In the genomic region with DNA sequence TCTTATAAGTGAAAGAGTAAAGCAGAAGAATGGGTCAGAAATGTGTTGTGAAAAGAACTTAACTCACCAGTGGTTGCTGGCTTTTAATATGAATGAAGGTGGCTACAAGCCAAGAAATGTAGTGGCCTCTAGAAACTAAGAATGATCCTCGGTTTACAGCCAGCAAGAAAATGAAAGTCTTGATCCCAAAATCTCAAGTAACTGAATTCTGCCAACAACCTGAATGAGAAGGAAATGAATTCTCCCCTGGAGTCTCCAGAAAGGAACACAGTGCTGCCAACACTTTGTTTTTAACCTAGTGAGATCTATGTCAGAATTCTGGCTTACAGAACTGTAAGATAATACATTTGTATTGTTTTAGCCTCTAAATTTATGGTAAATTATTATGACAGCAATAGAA, we compare ENCODE assay signal across 16 cellular contexts.
DNase-seq lines count a peak whose midpoint lies in the region; TF ChIP-seq lines count a peak whose summit lies in the region.
"Had no signal": no experiment of that assay in that cellular context is flagged by ENCODE, and none has a peak within 500 bp of the region (broad histone marks: within the 10 kb centered on the region; RNA-seq: fewer than 3 reads in every experiment).

No MANE protein-coding gene starts in this region.

- intact Hi-C loops in ascending aorta (cut with DNase I): no loop called here

- no peaks in the 10 kb centered on the region for H4K20me1 ChIP-seq in SK-N-SH (ENCODE audit: insufficient read depth)

- H3K4me3 ChIP-seq in ascending aorta: no peak overlapping the region
- H3K4me3 ChIP-seq in SK-N-SH (ENCODE audit: low read depth in 2 of 2, low read length in 1 of 2): no peak overlapping the region
- H3K4me3 ChIP-seq: GM23338 had no signal

- H3K79me2 ChIP-seq in SK-N-SH (ENCODE audit: insufficient read depth): no peaks in the 10 kb centered on the region

- no peak overlapping the region for H3K9ac ChIP-seq in SK-N-SH

- H3F3A ChIP-seq in SK-N-SH (replicated peaks; ENCODE audit: insufficient read depth): no peaks in the 10 kb centered on the region

- no peak for DNase-seq in ascending aorta (ENCODE audit: low spot score in 2 of 2)
- DNase-seq in dermis blood vessel endothelial cell: peak; percentile 12
- DNase-seq in midbrain (lab: John Stamatoyannopoulos, UW): peak; percentile 0
- no peak for DNase-seq in SK-N-SH
- DNase-seq in ecto neural progenitor cell (ENCODE audit: low spot score): no peak
- DNase-seq in germinal center (ENCODE audit: low spot score): no peak
- DNase-seq: 8988T; C1 segment of cervical spinal cord; Calu3; CD4-positive, alpha-beta memory T cell; COR-L47; DMS53; DMS79 treated with DMSO at 0.1 percent for 48 hours; GF-D8; H9 had no signal

- H3K4me1 ChIP-seq in ascending aorta (no peaks in the 10 kb centered on the region), SK-N-SH (ENCODE audit: control insufficient read depth in 1 of 2, insufficient read depth in 2 of 2, low read depth in 1 of 2, low read length in 1 of 2) (no peaks in the 10 kb centered on the region)

- no peak for TF ChIP-seq RAD21 in SK-N-SH (IDR thresholded peaks at IDR 0.05; ENCODE audit: low read length)

- no peak for TF ChIP-seq CTCF in ascending aorta (IDR thresholded peaks at IDR 0.05)
- TF ChIP-seq CTCF in SK-N-SH (IDR thresholded peaks at IDR 0.05): no peak

- no peak overlapping the region for H2AFZ ChIP-seq in SK-N-SH (ENCODE audit: low read depth)
- H2AFZ ChIP-seq: GM23338 had no signal

- WGBS in SK-N-SH (ENCODE audit: low lambda C conversion rate): 6% methylated on average over 1 of the region's 1 CpG

- H3K9me2 ChIP-seq in SK-N-SH: 0 out of 2 replicates have a peak, but pooled peaks cover 6% of the 10 kb centered on the region

- H3K4me2 ChIP-seq in SK-N-SH: no peak overlapping the region
- H3K4me2 ChIP-seq: GM23338 had no signal

- H3K27me3 ChIP-seq in ascending aorta (no peaks in the 10 kb centered on the region), SK-N-SH (ENCODE audit: insufficient read depth) (no peaks in the 10 kb centered on the region)

- CTCF ChIA-PET in SK-N-SH (lab: Yijun Ruan, JAX): no interaction called here

- H3K9me3 ChIP-seq in ascending aorta (no peaks in the 10 kb centered on the region), SK-N-SH (no peaks in the 10 kb centered on the region; the same call in 1 of the 2 replicates)

- POLR2A ChIA-PET in SK-N-SH (lab: Yijun Ruan, JAX): no interaction called here

- H3K27ac ChIP-seq in ascending aorta: peak overlapping the region; percentile 19 to 46
- no peak overlapping the region for H3K27ac ChIP-seq in SK-N-SH (ENCODE audit: low read depth in 2 of 2, low read length in 1 of 2)

- H3K36me3 ChIP-seq in ascending aorta: no peaks in the 10 kb centered on the region
- H3K36me3 ChIP-seq in SK-N-SH (replicated peaks in 1 of 2; ENCODE audit: control insufficient read depth in 1 of 2, insufficient read depth in 2 of 2, low read length in 1 of 2): no peaks in the 10 kb centered on the region

- no peak for TF ChIP-seq EP300 in SK-N-SH (IDR thresholded peaks at IDR 0.05; ENCODE audit: borderline replicate concordance in 1 of 2, low read depth in 1 of 2, low read length in 1 of 2)

TF ChIP-seq in SK-N-SH, 30 proteins besides CTCF, POLR2A, EP300 and RAD21:
- TF ChIP-seq NFIC (IDR thresholded peaks at IDR 0.05; ENCODE audit: borderline replicate concordance) (no peak), SMC3 (IDR thresholded peaks at IDR 0.05; ENCODE audit: low read depth, low read length) (no peak), FOXJ3 (CRISPR knock-in tag; IDR thresholded peaks at IDR 0.05) (no peak), ELF1 (IDR thresholded peaks at IDR 0.05) (no peak), CHD2 (IDR thresholded peaks at IDR 0.05; ENCODE audit: low read length, partially characterized antibody) (no peak), TAF1 (IDR thresholded peaks at IDR 0.05; ENCODE audit: borderline replicate concordance, low read depth, low read length) (no peak), EZH2phosphoT487 (IDR thresholded peaks at IDR 0.05; ENCODE audit: borderline replicate concordance, low read depth) (no peak), MXI1 (IDR thresholded peaks at IDR 0.05; ENCODE audit: low read depth, low read length) (no peak), TCF12 (IDR thresholded peaks at IDR 0.05) (no peak), POLR2AphosphoS5 (IDR thresholded peaks at IDR 0.05; ENCODE audit: low read depth, low read length) (no peak), JUND (IDR thresholded peaks at IDR 0.05) (no peak), TEAD4 (IDR thresholded peaks at IDR 0.05; ENCODE audit: borderline replicate concordance, insufficient read depth) (no peak)

Comparison
In these comparisons a context has a peak if more than half of its experiments do, and no peak if none do; other contexts are left out.
1. DNase-seq: peak in dermis blood vessel endothelial cell (single experiment) and midbrain (single experiment); none in ascending aorta (0 of 2), SK-N-SH (single experiment), ecto neural progenitor cell (single experiment) and germinal center (single experiment).
2. H3K27ac ChIP-seq: peak in ascending aorta (2 of 2); none in SK-N-SH (0 of 2).